Comparison of ENCODE assay signal across 8 cellular contexts in genomic region chr17:82023447-82024241, GRCh38. TPM values are rescaled to one million over a fixed set of nuclear protein-coding genes. Genes with fewer than 3 reads are reported as not detected.
DNase-seq lines count a peak whose midpoint lies in the region; ATAC-seq, FAIRE-seq and TF ChIP-seq lines count a peak whose summit lies in the region.

No MANE protein-coding gene starts in this region.

- intact Hi-C loops in activated B cell treated with CpG ODN at 0.5 μM for 24 hours (cut with micrococcal nuclease): loop anchor here (1.0 to 5.0 kb wide), 7 partner anchors 8 to 474 kb away; partner anchors contain the start of genes ARHGDIA, ASPSCR1, DCXR and FASN

- FAIRE-seq in frontal cortex (lab: Jason Lieb, UNC): no peak

- peak overlapping the region; percentile 76 for H3K4me3 Mint-ChIP-seq in activated B cell treated with CpG ODN at 0.5 μM for 24 hours

- H3K27ac Mint-ChIP-seq in activated B cell treated with CpG ODN at 0.5 μM for 24 hours: no peak overlapping the region

- ATAC-seq in GM18498 (IDR thresholded peaks at IDR 0.05; ENCODE audit: unreplicated experiment) (peak; percentile 3), HG03571 (IDR thresholded peaks at IDR 0.05; ENCODE audit: unreplicated experiment) (peak; percentile 2), activated B cell treated with CpG ODN at 0.5 μM for 24 hours (ENCODE audit: low read depth) (no peak), GM18520 (IDR thresholded peaks at IDR 0.05; ENCODE audit: unreplicated experiment) (no peak)

- DNase-seq in AML-193 (lab: John Stamatoyannopoulos, UW) (peak; percentile 26), activated B cell treated with CpG ODN at 0.5 μM for 24 hours (no peak), glomerular visceral epithelial cell (ENCODE audit: extremely low spot score) (peak; percentile 46), retinal pigment epithelial cell (ENCODE audit: low read depth) (no peak), frontal cortex (ENCODE audit: low spot score in 2 of 2) (no peak)

- POLR2A ChIA-PET in activated B cell treated with CpG ODN at 0.5 μM for 24 hours (lab: Charles Lee): interaction anchor here (0.6 to 3.2 kb wide), 14 partner anchors 12 to 426 kb away, joined by 3 to 43 read pairs (median 4); partner anchors contain the start of genes DCXR, GPS1, MCRIP1 and RFNG

- no peaks in the 10 kb centered on the region for H3K27me3 Mint-ChIP-seq in activated B cell treated with CpG ODN at 0.5 μM for 24 hours

- H3K4me3 ChIP-seq in retinal pigment epithelial cell (ENCODE audit: low read length): peak overlapping the region; percentile 61

- CTCF ChIA-PET in activated B cell treated with CpG ODN at 0.5 μM for 24 hours (lab: Charles Lee): interaction anchor here (5.9 kb wide), 1 partner anchor 64 kb away, joined by 59 read pairs; no protein-coding TSS in a partner anchor

- H3K9me3 Mint-ChIP-seq in activated B cell treated with CpG ODN at 0.5 μM for 24 hours: no peaks in the 10 kb centered on the region

- peaks cover 22% of the 10 kb centered on the region for H3K4me1 Mint-ChIP-seq in activated B cell treated with CpG ODN at 0.5 μM for 24 hours

- H3K36me3 Mint-ChIP-seq in activated B cell treated with CpG ODN at 0.5 μM for 24 hours (ENCODE audit: low read depth): peaks cover 2% of the 10 kb centered on the region

- TF ChIP-seq CTCF in activated B cell treated with CpG ODN at 0.5 μM for 24 hours (IDR thresholded peaks at IDR 0.05): no peak
- no peak for TF ChIP-seq CTCF in retinal pigment epithelial cell (conservative IDR thresholded peaks at IDR 0.05; ENCODE audit: low read depth, low read length)

RNA-seq across cellular contexts. Expression of gene LRRC45, which starts 0.5 kb away (rescaled TPM):
- total RNA-seq in activated B cell treated with CpG ODN at 0.5 μM for 24 hours (10.6 and 10.8 TPM in 2 replicates), frontal cortex (14.3 TPM)

RNA-seq across cellular contexts. Expression of gene CENPX, which starts 1.0 kb away (rescaled TPM):
- total RNA-seq in activated B cell treated with CpG ODN at 0.5 μM for 24 hours (37.4 and 41.7 TPM in 2 replicates), frontal cortex (31.0 TPM)

RNA-seq across cellular contexts. Expression of gene RAC3, which starts 7.8 kb away (rescaled TPM):
- total RNA-seq in activated B cell treated with CpG ODN at 0.5 μM for 24 hours (0.49 TPM in 1 of 2 replicates, not detected in the other), frontal cortex (110 TPM)

RNA-seq across cellular contexts. Expression of gene DCXR, which starts 13.9 kb away (rescaled TPM):
- 84.3 and 85.2 TPM in 2 replicates for total RNA-seq in activated B cell treated with CpG ODN at 0.5 μM for 24 hours
- 25.7 TPM for total RNA-seq in frontal cortex

RNA-seq across cellular contexts. Expression of gene RFNG, which starts 28.0 kb away (rescaled TPM):
- total RNA-seq in activated B cell treated with CpG ODN at 0.5 μM for 24 hours: 17.7 and 18.7 TPM in 2 replicates
- total RNA-seq in frontal cortex: 21.2 TPM

Comparison
In these comparisons a context has a peak if more than half of its experiments do, and no peak if none do; other contexts are left out.
1. DNase-seq: peak in AML-193 (2 of 2) and glomerular visceral epithelial cell (single experiment); none in activated B cell treated with CpG ODN at 0.5 μM for 24 hours (single experiment), retinal pigment epithelial cell (single experiment) and frontal cortex (0 of 2).
2. ATAC-seq: peak in GM18498 (single experiment) and HG03571 (single experiment); none in activated B cell treated with CpG ODN at 0.5 μM for 24 hours (single experiment) and GM18520 (single experiment).
3. RNA of gene RAC3, which starts 7.8 kb away (total RNA-seq): 110 TPM in frontal cortex (single experiment); 0.49 TPM in activated B cell treated with CpG ODN at 0.5 μM for 24 hours; every median in the first group is over 10 times any median in the second.